ENCODE assay signal across 14 cellular contexts in genomic region chr1:186839077-186839400, GRCh38. TPM values are rescaled to one million over a fixed set of nuclear protein-coding genes. Genes with fewer than 3 reads are reported as not detected.
DNase-seq lines count a peak whose midpoint lies in the region; ATAC-seq and TF ChIP-seq lines count a peak whose summit lies in the region.
"Had no signal": no experiment of that assay in that cellular context is flagged by ENCODE, and none has a peak within 500 bp of the region (broad histone marks: within the 10 kb centered on the region; RNA-seq: fewer than 3 reads in every experiment).

No MANE protein-coding gene starts in this region.

- no peaks in the 10 kb centered on the region for H4K20me1 ChIP-seq in osteoblast (ENCODE audit: insufficient read depth, low read length)

- H3K36me3 ChIP-seq in osteoblast (ENCODE audit: insufficient read depth, low read length), result no peaks in the 10 kb centered on the region

- DNase-seq in MV-4-11 (lab: John Stamatoyannopoulos, UW) (peak; percentile 71), osteoblast (ENCODE audit: insufficient read length, low spot score, missing footprints) (no peak), DMS53 (lab: John Stamatoyannopoulos, UW) (no peak), activated gamma-delta T cell (lab: John Stamatoyannopoulos, UW) (no peak), pons (ENCODE audit: low spot score) (no peak)
- DNase-seq: activated T-cell treated with anti-CD3 and anti-CD28 coated beads, Interleukin-2, amount 50 U/mL, for 72 hours; CD4-positive, CD25-positive, alpha-beta regulatory T cell; effector memory CD8-positive, alpha-beta T cell; kidney; T-helper 1 cell had no signal

- no peaks in the 10 kb centered on the region for H3K4me1 ChIP-seq in osteoblast (ENCODE audit: insufficient read depth, low read length)

- no peak overlapping the region for H3K4me2 ChIP-seq in osteoblast (ENCODE audit: insufficient read depth, low read length)

- ATAC-seq in GM18868 (IDR thresholded peaks at IDR 0.05; ENCODE audit: unreplicated experiment) (peak; percentile 49), HG02588 (IDR thresholded peaks at IDR 0.05; ENCODE audit: unreplicated experiment) (peak; percentile 60), GM21526 (IDR thresholded peaks at IDR 0.05; ENCODE audit: low FRiP score, unreplicated experiment) (no peak)
- ATAC-seq: activated T-cell treated with anti-CD3 and anti-CD28 coated beads, Interleukin-2, amount 50 U/mL, for 72 hours; effector memory CD8-positive, alpha-beta T cell; HCT116 had no signal

- peak overlapping the region; percentile 52 for H2AFZ ChIP-seq in osteoblast (ENCODE audit: low read length)

- no peak overlapping the region for H3K27ac ChIP-seq in osteoblast (ENCODE audit: low read depth, low read length)

- no peak for TF ChIP-seq CTCF in osteoblast (IDR thresholded peaks at IDR 0.05; ENCODE audit: extremely low read depth, low read depth, low read length)

- H3K79me2 ChIP-seq in osteoblast (ENCODE audit: insufficient read depth, low read length), result no peaks in the 10 kb centered on the region

- no peaks in the 10 kb centered on the region for H3K9me3 ChIP-seq in osteoblast (ENCODE audit: low read depth, low read length)

- no peaks in the 10 kb centered on the region for H3K27me3 ChIP-seq in osteoblast (ENCODE audit: insufficient read depth, low read length)

- H3K4me3 ChIP-seq in osteoblast (ENCODE audit: insufficient read depth, low read length), result no peak overlapping the region

RNA-seq across cellular contexts. Expression of gene PLA2G4A, which starts 10.3 kb away (rescaled TPM):
- 10.0 and 12.3 TPM in 2 replicates for total RNA-seq in osteoblast
- total RNA-seq: CD4-positive, CD25-positive, alpha-beta regulatory T cell had no signal
